20 cellular contexts compared by ENCODE assay signal in the genomic region with DNA sequence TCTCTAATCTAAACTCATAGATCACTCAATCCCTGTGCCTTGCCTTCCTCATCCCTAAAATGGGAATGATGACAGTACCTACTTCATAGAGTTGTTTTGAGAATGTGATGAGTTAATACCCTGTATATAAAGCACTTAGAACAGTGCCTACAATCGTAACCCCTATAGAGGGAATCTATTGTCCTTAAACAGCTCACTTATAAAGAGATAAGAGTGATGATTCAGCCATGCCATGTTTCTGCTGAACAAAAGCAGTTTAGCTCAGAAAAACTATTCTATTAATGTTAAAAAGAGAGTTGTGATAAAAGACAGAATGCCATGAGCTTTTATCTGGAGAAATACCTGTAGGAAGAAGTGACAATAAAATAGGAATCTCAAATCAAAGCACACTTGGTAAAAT.
"Had no signal": no experiment of that assay in that cellular context is flagged by ENCODE, and none has a peak within 500 bp of the region (broad histone marks: within the 10 kb centered on the region; RNA-seq: fewer than 3 reads in every experiment).

No MANE protein-coding gene starts in this region.

- H3K27me3 ChIP-seq: adrenal gland, left lung, sigmoid colon, tibial artery, vagina had no signal

- H3K4me1 Mint-ChIP-seq: stimulated activated memory B cell treated with anti-CD40 and anti-IgM and Interleukin-4, amounts not matched to agents 10 μg/mL and 1 μg/mL and 100 μg/mL, for 72 hours had no signal

- H3K27me3 Mint-ChIP-seq: activated B cell treated with CpG ODN at 0.5 μM for 24 hours; activated CD4-positive, alpha-beta memory T cell treated with anti-CD3 and anti-CD28 coated beads, Interleukin-2, amount 10 ng/mL, durations not matched to agents 7 days and 5 days; activated naive CD4-positive, alpha-beta T cell treated with anti-CD3 and anti-CD28 coated beads, Interleukin-2, amount 10 ng/mL, durations not matched to agents 7 days and 5 days; stimulated activated memory B cell treated with anti-CD40 and anti-IgM and Interleukin-4, amounts not matched to agents 10 μg/mL and 1 μg/mL and 100 μg/mL, for 72 hours had no signal

- ATAC-seq: left lung; stimulated activated memory B cell treated with anti-CD40 and anti-IgM and Interleukin-4, amounts not matched to agents 10 μg/mL and 1 μg/mL and 100 μg/mL, for 72 hours had no signal

- DNase-seq: activated B cell treated with CpG ODN at 0.5 μM for 24 hours; activated CD4-positive, alpha-beta memory T cell treated with anti-CD3 and anti-CD28 coated beads, Interleukin-2, amount 10 ng/mL, durations not matched to agents 7 days and 5 days; activated CD4-positive, alpha-beta T cell treated with anti-CD3 and anti-CD28 coated beads for 48 hours; activated naive CD4-positive, alpha-beta T cell treated with anti-CD3 and anti-CD28 coated beads, Interleukin-2, amount 10 ng/mL, durations not matched to agents 7 days and 5 days; activated T-cell treated with anti-CD3 and anti-CD28 coated beads, Interleukin-2, amount 50 U/mL, for 1 hour; adrenal gland; effector memory CD4-positive, alpha-beta T cell; foreskin melanocyte; glutamatergic neuron; hypothalamus; left lung; mammary epithelial cell; occipital lobe; posterior cingulate gyrus; sigmoid colon; stimulated activated CD4-positive, alpha-beta T cell treated with anti-CD3 and anti-CD28 coated beads, Interleukin-4, amount 100 ng/mL, for 4 hours; tibial artery had no signal

- H3K4me3 Mint-ChIP-seq: activated B cell treated with CpG ODN at 0.5 μM for 24 hours; activated CD4-positive, alpha-beta memory T cell treated with anti-CD3 and anti-CD28 coated beads, Interleukin-2, amount 10 ng/mL, durations not matched to agents 7 days and 5 days; activated naive CD4-positive, alpha-beta T cell treated with anti-CD3 and anti-CD28 coated beads, Interleukin-2, amount 10 ng/mL, durations not matched to agents 7 days and 5 days; stimulated activated memory B cell treated with anti-CD40 and anti-IgM and Interleukin-4, amounts not matched to agents 10 μg/mL and 1 μg/mL and 100 μg/mL, for 72 hours; T-helper 2 cell treated with Interferon-gamma antibody and Interleukin-4, amounts not matched to agents 5 μg/mL and 100 μg/mL, for 36 hours had no signal

- H3K4me3 ChIP-seq: adrenal gland, left lung, sigmoid colon, tibial artery, vagina had no signal

- H3K27ac Mint-ChIP-seq: activated B cell treated with CpG ODN at 0.5 μM for 24 hours; activated CD4-positive, alpha-beta memory T cell treated with anti-CD3 and anti-CD28 coated beads, Interleukin-2, amount 10 ng/mL, durations not matched to agents 7 days and 5 days; activated naive CD4-positive, alpha-beta T cell treated with anti-CD3 and anti-CD28 coated beads, Interleukin-2, amount 10 ng/mL, durations not matched to agents 7 days and 5 days; stimulated activated memory B cell treated with anti-CD40 and anti-IgM and Interleukin-4, amounts not matched to agents 10 μg/mL and 1 μg/mL and 100 μg/mL, for 72 hours; T-helper 2 cell treated with Interferon-gamma antibody and Interleukin-4, amounts not matched to agents 5 μg/mL and 100 μg/mL, for 36 hours had no signal

- H3K9me3 Mint-ChIP-seq: activated CD4-positive, alpha-beta memory T cell treated with anti-CD3 and anti-CD28 coated beads, Interleukin-2, amount 10 ng/mL, durations not matched to agents 7 days and 5 days; activated naive CD4-positive, alpha-beta T cell treated with anti-CD3 and anti-CD28 coated beads, Interleukin-2, amount 10 ng/mL, durations not matched to agents 7 days and 5 days; stimulated activated memory B cell treated with anti-CD40 and anti-IgM and Interleukin-4, amounts not matched to agents 10 μg/mL and 1 μg/mL and 100 μg/mL, for 72 hours; T-helper 2 cell treated with Interferon-gamma antibody and Interleukin-4, amounts not matched to agents 5 μg/mL and 100 μg/mL, for 36 hours had no signal

- H3K36me3 ChIP-seq: adrenal gland, left lung, sigmoid colon, tibial artery, vagina had no signal

- H3K27ac ChIP-seq: adrenal gland, left lung, sigmoid colon, tibial artery, vagina had no signal

- H3K9me3 ChIP-seq: adrenal gland, left lung, sigmoid colon, tibial artery, vagina had no signal
